In genomic region chr3:127211118-127212060, GRCh38 we compare ENCODE assay signal across 24 cellular contexts. TPM values are rescaled to one million over a fixed set of nuclear protein-coding genes. Genes with fewer than 3 reads are reported as not detected.
DNase-seq lines count a peak whose midpoint lies in the region; ATAC-seq and TF ChIP-seq lines count a peak whose summit lies in the region.
"Had no signal": no experiment of that assay in that cellular context is flagged by ENCODE, and none has a peak within 500 bp of the region (broad histone marks: within the 10 kb centered on the region; RNA-seq: fewer than 3 reads in every experiment).

No MANE protein-coding gene starts in this region.

- H3K36me3 Mint-ChIP-seq in osteocyte (ENCODE audit: unreplicated experiment) = no peaks in the 10 kb centered on the region
- H3K36me3 Mint-ChIP-seq: CD4-positive, CD25-positive, alpha-beta regulatory T cell had no signal

- H3K27ac ChIP-seq in BLaER1 = peak overlapping the region; percentile 54
- no peak overlapping the region for H3K27ac ChIP-seq in testis

- WGBS in testis, 2 donors = 90% methylated on average over 14 of the region's 14 CpGs

- peaks cover 13% of the 10 kb centered on the region for H3K27me3 Mint-ChIP-seq in osteocyte (ENCODE audit: unreplicated experiment)

- H3K4me1 Mint-ChIP-seq in osteocyte (ENCODE audit: unreplicated experiment) = no peaks in the 10 kb centered on the region
- H3K4me1 Mint-ChIP-seq: CD4-positive, CD25-positive, alpha-beta regulatory T cell had no signal

- DNase-seq in GM10248 (ENCODE audit: extremely low spot score) (peak; percentile 2), ecto neural progenitor cell (ENCODE audit: low spot score) (peak; percentile 39), osteocyte (ENCODE audit: extremely low spot score, unreplicated experiment) (peak; percentile 75), testis (no peak), NCI-H526 treated with DMSO at 0.1 percent for 48 hours (lab: John Stamatoyannopoulos, UW) (no peak)
- no peak for DNase-seq in effector CD8-positive, alpha-beta T cell (lab: John Stamatoyannopoulos, UW)
- DNase-seq: Caco-2; CD4-positive, CD25-positive, alpha-beta regulatory T cell; DMS153; GDM1; NCI-H1092 treated with DMSO at 0.1 percent for 48 hours; NCI-H146; NCI-H2081; NCI-H2171 treated with DMSO at 0.1 percent for 48 hours; NCI-H446; NK-92 treated with Interleukin-12 subunit alpha and Interleukin-12 subunit beta, amount 100 ng/mL, for 24 hours; OCI-M1; Right ventricle myocardium superior had no signal

- no peak for TF ChIP-seq CTCF in GM10248 (IDR thresholded peaks at IDR 0.05; ENCODE audit: control extremely low read depth, extremely low read depth, low read depth, missing control alignments)
- TF ChIP-seq CTCF in osteocyte (IDR thresholded peaks at IDR 0.05) = no peak
- no peak for TF ChIP-seq CTCF in testis (IDR thresholded peaks at IDR 0.05)

- H3K27ac Mint-ChIP-seq in osteocyte (ENCODE audit: unreplicated experiment) = no peak overlapping the region
- H3K27ac Mint-ChIP-seq: CD4-positive, CD25-positive, alpha-beta regulatory T cell had no signal

- H3K36me3 ChIP-seq in BLaER1 (peaks cover 52% of the 10 kb centered on the region), testis (ENCODE audit: low read depth, missing control alignments) (no peaks in the 10 kb centered on the region)
- H3K36me3 ChIP-seq: HAP-1 had no signal

- peak overlapping the region; percentile 86 for H3K4me2 ChIP-seq in BLaER1

- no peak for TF ChIP-seq POLR2A in testis (IDR thresholded peaks at IDR 0.05)

- H3K9ac ChIP-seq in BLaER1 = no peak overlapping the region

- POLR2A ChIA-PET in GM10248 (lab: Yijun Ruan, JAX) = no interaction called here

- no peaks in the 10 kb centered on the region for H3K9me3 ChIP-seq in BLaER1
- H3K9me3 ChIP-seq in testis = no peaks in the 10 kb centered on the region
- H3K9me3 ChIP-seq: Caco-2, HAP-1 had no signal

- no peak overlapping the region for H3K4me3 Mint-ChIP-seq in osteocyte (ENCODE audit: unreplicated experiment)
- H3K4me3 Mint-ChIP-seq: CD4-positive, CD25-positive, alpha-beta regulatory T cell had no signal

- H3K4me1 ChIP-seq in BLaER1 = peaks cover 100% of the 10 kb centered on the region
- H3K4me1 ChIP-seq in testis = no peaks in the 10 kb centered on the region
- H3K4me1 ChIP-seq: Caco-2, HAP-1 had no signal

- H3K4me3 ChIP-seq in BLaER1 = peak overlapping the region; percentile 52
- H3K4me3 ChIP-seq in testis = no peak overlapping the region
- H3K4me3 ChIP-seq: GM12878, HAP-1 had no signal

- no peaks in the 10 kb centered on the region for H3K9me3 Mint-ChIP-seq in osteocyte (ENCODE audit: unreplicated experiment)

- peaks cover 52% of the 10 kb centered on the region for H4K20me1 ChIP-seq in BLaER1

- no peak for ATAC-seq in HG02884 (IDR thresholded peaks at IDR 0.05; ENCODE audit: unreplicated experiment)
- ATAC-seq: GM12878 had no signal

- H3K27me3 ChIP-seq in BLaER1 (no peaks in the 10 kb centered on the region), testis (no peaks in the 10 kb centered on the region)

- intact Hi-C loops in testis (cut with DNase I; ENCODE audit: low total_unique reads) = no loop called here

- CTCF ChIA-PET in GM10248 (lab: Yijun Ruan, JAX) = interaction anchor here (0.9 to 1.2 kb wide), 3 partner anchors 9 to 12 kb away, joined by 3 read pairs; no protein-coding TSS in a partner anchor

RNA-seq across cellular contexts. Expression of gene PRR23E, which starts 18.5 kb away (rescaled TPM):
- total RNA-seq in osteocyte = not detected in 2 replicates
- 1 to 10 TPM in 1 of 2 donors, under 1 TPM in 1; 0.87 to 1.5 TPM for total RNA-seq in testis
- 1.0 TPM for polyA plus RNA-seq in testis (ENCODE audit: insufficient read depth, low read depth, low replicate concordance)
- total RNA-seq: Caco-2; CD4-positive, CD25-positive, alpha-beta regulatory T cell; Daoy; GM12878; LHCN-M2; Right ventricle myocardium superior had no signal
- polyA plus RNA-seq: CD4-positive, CD25-positive, alpha-beta regulatory T cell; GM12878 had no signal

Comparison
In these comparisons a context has a peak if more than half of its experiments do, and no peak if none do; other contexts are left out.
1. DNase-seq: peak in GM10248 (single experiment), ecto neural progenitor cell (single experiment) and osteocyte (single experiment); none in effector CD8-positive, alpha-beta T cell (single experiment), testis (single experiment) and NCI-H526 treated with DMSO at 0.1 percent for 48 hours (single experiment).